13 cellular contexts compared by ENCODE assay signal in genomic region chr1:43559714-43560113, GRCh38. TPM values are rescaled to one million over a fixed set of nuclear protein-coding genes. Genes with fewer than 3 reads are reported as not detected.
DNase-seq lines count a peak whose midpoint lies in the region; ATAC-seq and TF ChIP-seq lines count a peak whose summit lies in the region.
"Had no signal": no experiment of that assay in that cellular context is flagged by ENCODE, and none has a peak within 500 bp of the region (broad histone marks: within the 10 kb centered on the region; RNA-seq: fewer than 3 reads in every experiment).

No MANE protein-coding gene starts in this region.

- H3K18ac ChIP-seq in mesenchymal stem cell (ENCODE audit: low read depth in 1 of 2, low read length in 2 of 2) (peak overlapping the region in 1 of 2 experiments; percentile 9), trophoblast cell (ENCODE audit: low read length) (peak overlapping the region; percentile 26)

- H3K23ac ChIP-seq in mesenchymal stem cell (ENCODE audit: low read length in 2 of 2) (peak overlapping the region in 1 of 2 experiments; percentile 28), trophoblast cell (ENCODE audit: low read length) (no peak overlapping the region)

- 97% methylated on average over 6 of the region's 6 CpGs for WGBS in mesenchymal stem cell
- WGBS in trophoblast cell (ENCODE audit: extremely low coverage, insufficient coverage, insufficient read length) = no CpG with 5 or more reads among the region's 6 CpGs

- DNase-seq in RWPE1 (ENCODE audit: low spot score) (no peak), mesenchymal stem cell (no peak), trophoblast cell (no peak), iPS-NIHi7 (ENCODE audit: extremely low spot score) (no peak)
- DNase-seq: ACHN; C1 segment of cervical spinal cord; CD4-positive, alpha-beta T cell; DMS79 treated with DMSO at 0.1 percent for 48 hours; EL; HCEC 1CT had no signal

- H3K4me1 ChIP-seq in HEK293 (ENCODE audit: control insufficient read depth, insufficient read depth, low read length) (no peaks in the 10 kb centered on the region), mesenchymal stem cell (ENCODE audit: control insufficient read depth, insufficient read depth, low read depth, low read length) (peaks cover 23% of the 10 kb centered on the region), trophoblast cell (ENCODE audit: control insufficient read depth in 1 of 2, insufficient read depth in 2 of 2, low read length in 2 of 2) (peaks cover 38 to 53% of the 10 kb centered on the region in 2 experiments)

- peaks cover 10% of the 10 kb centered on the region for H3K79me2 ChIP-seq in trophoblast cell (ENCODE audit: control insufficient read depth, insufficient read depth, low read length, poor library complexity)

- peaks cover 5 to 64% of the 10 kb centered on the region in 2 experiments; a peak in 2 of 3 replicates for H3K36me3 ChIP-seq in HEK293 (ENCODE audit: control insufficient read depth in 2 of 2, insufficient read depth in 1 of 2, low read length in 2 of 2)
- peaks cover 0 to 25% of the 10 kb centered on the region in 2 experiments for H3K36me3 ChIP-seq in mesenchymal stem cell (ENCODE audit: control insufficient read depth in 1 of 2, insufficient read depth in 2 of 2, low read depth in 1 of 2, low read length in 2 of 2)
- H3K36me3 ChIP-seq in trophoblast cell (ENCODE audit: control insufficient read depth in 1 of 2, insufficient read depth in 2 of 2, low read length in 2 of 2) = peaks cover 36 to 51% of the 10 kb centered on the region in 2 experiments

- no peaks in the 10 kb centered on the region for H3K27me3 ChIP-seq in mesenchymal stem cell (ENCODE audit: control insufficient read depth in 1 of 2, insufficient read depth in 1 of 2, low read length in 2 of 2)
- no peaks in the 10 kb centered on the region for H3K27me3 ChIP-seq in trophoblast cell (ENCODE audit: insufficient read depth, low read length)

- no peak overlapping the region for H4K8ac ChIP-seq in mesenchymal stem cell (ENCODE audit: low read length)
- no peak overlapping the region for H4K8ac ChIP-seq in trophoblast cell (ENCODE audit: low read depth, low read length)

- H3K9me3 ChIP-seq in HEK293 (ENCODE audit: control insufficient read depth, insufficient read depth, low read depth, low read length) = no peaks in the 10 kb centered on the region
- no peaks in the 10 kb centered on the region for H3K9me3 ChIP-seq in mesenchymal stem cell (ENCODE audit: control insufficient read depth, low read length)
- peaks cover 17% of the 10 kb centered on the region for H3K9me3 ChIP-seq in trophoblast cell (ENCODE audit: insufficient read depth, low read depth, low read length)

- no peak overlapping the region for H3K9ac ChIP-seq in mesenchymal stem cell (ENCODE audit: low read length)
- H3K9ac ChIP-seq in trophoblast cell (ENCODE audit: low read length) = no peak overlapping the region

- H4K91ac ChIP-seq in mesenchymal stem cell (ENCODE audit: low read length) = peak overlapping the region; percentile 3
- H4K91ac ChIP-seq in trophoblast cell (ENCODE audit: low read depth, low read length) = no peak overlapping the region

- ATAC-seq in HG03469 (IDR thresholded peaks at IDR 0.05; ENCODE audit: unreplicated experiment) (no peak), GM19455 (IDR thresholded peaks at IDR 0.05; ENCODE audit: unreplicated experiment) (no peak)

- H2BK120ac ChIP-seq in mesenchymal stem cell (ENCODE audit: low read depth, low read length) = no peak overlapping the region
- no peak overlapping the region for H2BK120ac ChIP-seq in trophoblast cell (ENCODE audit: insufficient read depth, low read length, poor library complexity)

- no peak overlapping the region for H4K12ac ChIP-seq in trophoblast cell (ENCODE audit: low read depth, low read length)

- H2AK5ac ChIP-seq in mesenchymal stem cell (ENCODE audit: low read length, severe bottlenecking) (no peak overlapping the region), trophoblast cell (ENCODE audit: low read length) (no peak overlapping the region)

- H3K4me3 ChIP-seq in HEK293 (ENCODE audit: low read depth, low read length) = no peak overlapping the region
- H3K4me3 ChIP-seq in mesenchymal stem cell (ENCODE audit: insufficient read depth in 1 of 2, low read depth in 1 of 2, low read length in 2 of 2) = no peak overlapping the region
- peak overlapping the region; percentile 48 for H3K4me3 ChIP-seq in trophoblast cell (ENCODE audit: low read depth, low read length)

- no peak overlapping the region for H2AFZ ChIP-seq in mesenchymal stem cell (ENCODE audit: low read depth, low read length)
- no peak overlapping the region for H2AFZ ChIP-seq in trophoblast cell (ENCODE audit: insufficient read depth, low read length, poor library complexity)

- H3K4me2 ChIP-seq in mesenchymal stem cell (ENCODE audit: low read length, poor library complexity, severe bottlenecking) (no peak overlapping the region), trophoblast cell (ENCODE audit: low read length) (no peak overlapping the region)

- POLR2A ChIA-PET in HEK293 (lab: Yijun Ruan, JAX) (no interaction called here), RWPE1 (lab: Yijun Ruan, JAX; ENCODE audit: low non-redundant PET) (no interaction called here)

- H3K79me1 ChIP-seq in mesenchymal stem cell (replicated peaks; ENCODE audit: low read length, poor library complexity, severe bottlenecking) (peaks cover 18% of the 10 kb centered on the region), trophoblast cell (ENCODE audit: low read length) (peaks cover 24% of the 10 kb centered on the region)

- CTCF ChIA-PET in HEK293 (lab: Yijun Ruan, JAX) (no interaction called here), RWPE1 (lab: Yijun Ruan, JAX) (no interaction called here)

- H2BK12ac ChIP-seq in mesenchymal stem cell (ENCODE audit: low read length in 2 of 2) = no peak overlapping the region
- H2BK12ac ChIP-seq in trophoblast cell (ENCODE audit: low read length) = no peak overlapping the region

- H3K27ac ChIP-seq in HEK293 (ENCODE audit: extremely low read depth, low read depth, low read length) = no peak overlapping the region
- H3K27ac ChIP-seq in RWPE1 = peak overlapping the region; percentile 76
- no peak overlapping the region for H3K27ac ChIP-seq in mesenchymal stem cell (ENCODE audit: low read length, poor library complexity, severe bottlenecking)
- no peak overlapping the region for H3K27ac ChIP-seq in trophoblast cell (ENCODE audit: low read depth, low read length)

- peak overlapping the region in 1 of 2 experiments; percentile 27 for H3K14ac ChIP-seq in mesenchymal stem cell (ENCODE audit: low read length in 2 of 2)
- H3K14ac ChIP-seq in trophoblast cell (ENCODE audit: low read length) = no peak overlapping the region

- H2BK5ac ChIP-seq in mesenchymal stem cell (ENCODE audit: low read depth, low read length, poor library complexity, severe bottlenecking) (no peak overlapping the region), trophoblast cell (ENCODE audit: low read depth, low read length, poor library complexity) (no peak overlapping the region)

- H3K4ac ChIP-seq in mesenchymal stem cell (ENCODE audit: low read depth in 1 of 2, low read length in 2 of 2) = no peak overlapping the region
- peak overlapping the region; percentile 39 for H3K4ac ChIP-seq in trophoblast cell (ENCODE audit: low read depth, low read length)

- peak; percentile 31; the same call in 1 of the 2 replicates for TF ChIP-seq CTCF in HEK293 (tag by site-specific recombination; IDR thresholded peaks at IDR 0.05)
- TF ChIP-seq CTCF in RWPE1 (conservative IDR thresholded peaks at IDR 0.05; ENCODE audit: low read depth) = no peak

- no peak overlapping the region for H2BK15ac ChIP-seq in mesenchymal stem cell (ENCODE audit: low read depth, poor library complexity, severe bottlenecking)

TF ChIP-seq in HEK293, 187 proteins besides CTCF, POLR2A, EP300 and RAD21 (continues in another document):
- TF ChIP-seq ZNF558 (tag by site-specific recombination; IDR thresholded peaks at IDR 0.05) (no peak), GLIS2 (tag by site-specific recombination; IDR thresholded peaks at IDR 0.05) (no peak), ZNF248 (tag by site-specific recombination; IDR thresholded peaks at IDR 0.05) (no peak), ZNF311 (tag by site-specific recombination; IDR thresholded peaks at IDR 0.05; ENCODE audit: borderline replicate concordance) (no peak), SP7 (tag by site-specific recombination; IDR thresholded peaks at IDR 0.05) (no peak), ZNF140 (tag by site-specific recombination; IDR thresholded peaks at IDR 0.05) (no peak), ZNF280D (tag by site-specific recombination; IDR thresholded peaks at IDR 0.05) (no peak)

RNA-seq across cellular contexts. Expression of gene PTPRF, which starts 29.0 kb away (rescaled TPM):
- polyA plus RNA-seq in mesenchymal stem cell (2013, experiment 1 of 2) = 51.3 TPM
- 51.0 TPM for polyA plus RNA-seq in mesenchymal stem cell (2013, experiment 2 of 2)
- 205 TPM in 2 replicates for polyA plus RNA-seq in trophoblast cell (2013)
